Comparison of ENCODE assay signal across 25 cellular contexts in genomic region chr22:33006220-33006954, GRCh38. TPM values are rescaled to one million over a fixed set of nuclear protein-coding genes. Genes with fewer than 3 reads are reported as not detected.
A peak's percentile ranks its signal among the peaks of the same experiment; 100 is the strongest.
DNase-seq lines count a peak whose midpoint lies in the region; ATAC-seq and TF ChIP-seq lines count a peak whose summit lies in the region.
"Had no signal": no experiment of that assay in that cellular context is flagged by ENCODE, and none has a peak within 500 bp of the region (broad histone marks: within the 10 kb centered on the region; RNA-seq: fewer than 3 reads in every experiment).

No MANE protein-coding gene starts in this region.

- H3K27me3 Mint-ChIP-seq in endodermal cell (ENCODE audit: insufficient read depth) = no peaks in the 10 kb centered on the region

- H3K9me3 ChIP-seq in neuronal stem cell (replicated peaks in 1 of 2; ENCODE audit: control insufficient read depth in 2 of 2, insufficient read depth in 1 of 2, low read depth in 1 of 2, low read length in 2 of 2) = peaks cover 0 to 3% of the 10 kb centered on the region in 2 donors
- H3K9me3 ChIP-seq in endodermal cell (ENCODE audit: control insufficient read depth, low read length) = peaks cover 23% of the 10 kb centered on the region
- H3K9me3 ChIP-seq: psoas muscle, SJCRH30, transverse colon had no signal

- H3K27me3 ChIP-seq in neuronal stem cell (ENCODE audit: control insufficient read depth in 3 of 3, insufficient read depth in 3 of 3, low read depth in 1 of 3, low read length in 3 of 3) = no peaks in the 10 kb centered on the region
- H3K27me3 ChIP-seq in endodermal cell (ENCODE audit: control insufficient read depth, insufficient read depth, low read length, poor library complexity, severe bottlenecking) = no peaks in the 10 kb centered on the region
- H3K27me3 ChIP-seq: SJCRH30, transverse colon had no signal

- H3K27ac Mint-ChIP-seq in endodermal cell = no peak overlapping the region
- H3K27ac Mint-ChIP-seq: activated CD8-positive, alpha-beta T cell treated with anti-CD3 and anti-CD28 coated beads for 36 hours; activated naive CD8-positive, alpha-beta T cell treated with anti-CD3 and anti-CD28 coated beads for 36 hours; CD4-positive, CD25-positive, alpha-beta regulatory T cell; T-cell had no signal

- H3K14ac ChIP-seq in neuronal stem cell (ENCODE audit: low read length) = no peak overlapping the region

- H3K4me1 ChIP-seq in neuronal stem cell (ENCODE audit: control insufficient read depth in 2 of 2, insufficient read depth in 1 of 2, low read depth in 1 of 2, low read length in 2 of 2) (no peaks in the 10 kb centered on the region), endodermal cell (ENCODE audit: control insufficient read depth, insufficient read depth, low read length) (no peaks in the 10 kb centered on the region)
- H3K4me1 ChIP-seq: psoas muscle, SJCRH30, transverse colon had no signal

- no peak for TF ChIP-seq CTCF in endodermal cell (conservative IDR thresholded peaks at IDR 0.05)

- no peak overlapping the region for H2BK15ac ChIP-seq in neuronal stem cell (ENCODE audit: low read length)

- H3K36me3 ChIP-seq in neuronal stem cell (replicated peaks in 1 of 2; ENCODE audit: control insufficient read depth in 2 of 2, insufficient read depth in 2 of 2, low read length in 2 of 2) = no peaks in the 10 kb centered on the region
- H3K36me3 ChIP-seq in endodermal cell (ENCODE audit: control insufficient read depth, insufficient read depth, low read length) = no peaks in the 10 kb centered on the region
- H3K36me3 ChIP-seq: SJCRH30, transverse colon had no signal

- no peak overlapping the region for H2BK5ac ChIP-seq in neuronal stem cell (ENCODE audit: low read length)

- WGBS in neuronal stem cell (ENCODE audit: extremely low coverage in 2 of 2, insufficient read length in 2 of 2, insufficient replicate concordance in 1 of 2), 2 donors = no CpG with 5 or more reads among the region's 12 CpGs
- 79 to 97% methylated on average over 5 to 12 of the region's 12 CpGs for whole genome bisulfite sequencing in endodermal cell (ENCODE audit: insufficient coverage in 1 of 2, insufficient read length in 1 of 2), 2 experiments

- no peak overlapping the region for H2AFZ ChIP-seq in neuronal stem cell (ENCODE audit: low read length)

- H3K36me3 Mint-ChIP-seq in endodermal cell (ENCODE audit: low read depth) = peaks cover 28% of the 10 kb centered on the region
- H3K36me3 Mint-ChIP-seq: activated naive CD8-positive, alpha-beta T cell treated with anti-CD3 and anti-CD28 coated beads for 36 hours; CD4-positive, CD25-positive, alpha-beta regulatory T cell; T-cell had no signal

- no peak overlapping the region for H2BK120ac ChIP-seq in neuronal stem cell (ENCODE audit: low read depth, low read length)

- H3K4me2 ChIP-seq in neuronal stem cell (ENCODE audit: insufficient read depth, low read length, poor library complexity, severe bottlenecking) = no peak overlapping the region

- H3K4me3 ChIP-seq in neuronal stem cell (ENCODE audit: low read length in 2 of 2) = no peak overlapping the region
- H3K4me3 ChIP-seq in endodermal cell (ENCODE audit: low read length) = no peak overlapping the region
- H3K4me3 ChIP-seq: psoas muscle, SJCRH30, transverse colon had no signal

- no peak overlapping the region for H3K4ac ChIP-seq in neuronal stem cell (ENCODE audit: low read length)

- no peak overlapping the region for H3K18ac ChIP-seq in neuronal stem cell (ENCODE audit: low read length)

- H3K4me1 Mint-ChIP-seq in endodermal cell = peaks cover 9% of the 10 kb centered on the region
- H3K4me1 Mint-ChIP-seq: activated naive CD8-positive, alpha-beta T cell treated with anti-CD3 and anti-CD28 coated beads for 36 hours; CD4-positive, CD25-positive, alpha-beta regulatory T cell; T-cell had no signal

- H3K27ac ChIP-seq in neuronal stem cell (replicated peaks; ENCODE audit: low read length) (no peak overlapping the region), endodermal cell (ENCODE audit: low read depth, low read length) (no peak overlapping the region)
- H3K27ac ChIP-seq: psoas muscle, SJCRH30, transverse colon had no signal

- H2AK5ac ChIP-seq in neuronal stem cell (ENCODE audit: low read depth, low read length) = peak overlapping the region; percentile 6

- DNase-seq in NCI-H1092 treated with DMSO at 0.1 percent for 48 hours (lab: John Stamatoyannopoulos, UW) = peak; percentile 27
- DNase-seq in NCI-H1092 (lab: John Stamatoyannopoulos, UW) = no peak
- peak; percentile 63 for DNase-seq in NCI-H2029 (lab: John Stamatoyannopoulos, UW)
- peak; percentile 58 for DNase-seq in SHP77 treated with DMSO at 0.1 percent for 48 hours (lab: John Stamatoyannopoulos, UW)
- no peak for DNase-seq in neuronal stem cell (ENCODE audit: low spot score)
- no peak for DNase-seq in activated naive CD4-positive, alpha-beta T cell (lab: John Stamatoyannopoulos, UW)
- DNase-seq in endodermal cell = no peak
- DNase-seq: 8988T; activated CD8-positive, alpha-beta T cell treated with anti-CD3 and anti-CD28 coated beads for 36 hours; activated naive CD8-positive, alpha-beta T cell treated with anti-CD3 and anti-CD28 coated beads for 36 hours; CD4-positive, CD25-positive, alpha-beta regulatory T cell; GDM1; Karpas-422; kidney glomerular epithelial cell; mesendoderm; NCI-H1048; NCI-H2171 treated with DMSO at 0.1 percent for 48 hours; OCI-M1; psoas muscle; SJCRH30; T-cell; transverse colon had no signal

- no peak overlapping the region for H4K91ac ChIP-seq in neuronal stem cell (ENCODE audit: low read depth, low read length, poor library complexity)

- H2BK12ac ChIP-seq in neuronal stem cell (ENCODE audit: low read length) = no peak overlapping the region

- ATAC-seq in GM21390 (IDR thresholded peaks at IDR 0.05; ENCODE audit: unreplicated experiment) = no peak
- ATAC-seq: activated CD4-positive, CD25-positive, alpha-beta regulatory T cell treated with anti-CD3 and anti-CD28 coated beads, Interleukin-2, amount 50 U/mL, for 24 hours; activated CD8-positive, alpha-beta T cell treated with anti-CD3 and anti-CD28 coated beads for 36 hours; psoas muscle; T-cell had no signal

- H3K9ac ChIP-seq in neuronal stem cell (ENCODE audit: low read depth, low read length, poor library complexity) (no peak overlapping the region), endodermal cell (ENCODE audit: extremely low read depth, low read length, poor library complexity, severe bottlenecking) (no peak overlapping the region)

- no peak overlapping the region for H3K4me3 Mint-ChIP-seq in endodermal cell
- H3K4me3 Mint-ChIP-seq: activated CD8-positive, alpha-beta T cell treated with anti-CD3 and anti-CD28 coated beads for 36 hours; activated naive CD8-positive, alpha-beta T cell treated with anti-CD3 and anti-CD28 coated beads for 36 hours; CD4-positive, CD25-positive, alpha-beta regulatory T cell; T-cell had no signal

- H4K8ac ChIP-seq in neuronal stem cell (ENCODE audit: low read depth, low read length) = no peak overlapping the region

- H3K23ac ChIP-seq in neuronal stem cell (ENCODE audit: low read depth, low read length, poor library complexity) = no peak overlapping the region

- H3K9me3 Mint-ChIP-seq in endodermal cell = peaks cover 42% of the 10 kb centered on the region
- H3K9me3 Mint-ChIP-seq: activated CD8-positive, alpha-beta T cell treated with anti-CD3 and anti-CD28 coated beads for 36 hours had no signal

- no peaks in the 10 kb centered on the region for H3K79me1 ChIP-seq in neuronal stem cell (ENCODE audit: low read depth, low read length)

RNA-seq across cellular contexts. Expression of gene SYN3, which starts 51.8 kb away (rescaled TPM):
- 2.1 TPM for polyA plus RNA-seq in neuronal stem cell (2013, experiment 1 of 2)
- polyA plus RNA-seq in neuronal stem cell (2013, experiment 2 of 2) = 2.2 TPM
- 1 to 10 TPM; 4.2 to 4.5 TPM for total RNA-seq in endodermal cell
- 2.6 TPM for polyA plus RNA-seq in endodermal cell (2013, experiment 1 of 2)
- polyA plus RNA-seq in endodermal cell (2013, experiment 2 of 2) = 2.3 TPM
- total RNA-seq: activated CD8-positive, alpha-beta T cell treated with anti-CD3 and anti-CD28 coated beads for 36 hours; activated naive CD8-positive, alpha-beta T cell treated with anti-CD3 and anti-CD28 coated beads for 36 hours; CD4-positive, CD25-positive, alpha-beta regulatory T cell; myocyte had no signal
- polyA plus RNA-seq: CD4-positive, CD25-positive, alpha-beta regulatory T cell had no signal

Comparison
In these comparisons a context has a peak if more than half of its experiments do, and no peak if none do; other contexts are left out.
1. DNase-seq: peak in NCI-H1092 treated with DMSO at 0.1 percent for 48 hours (single experiment), NCI-H2029 (single experiment) and SHP77 treated with DMSO at 0.1 percent for 48 hours (single experiment); none in NCI-H1092 (single experiment), neuronal stem cell (single experiment), activated naive CD4-positive, alpha-beta T cell (0 of 4) and endodermal cell (single experiment).